Comparison of ENCODE assay signal across 21 cellular contexts in the genomic region with DNA sequence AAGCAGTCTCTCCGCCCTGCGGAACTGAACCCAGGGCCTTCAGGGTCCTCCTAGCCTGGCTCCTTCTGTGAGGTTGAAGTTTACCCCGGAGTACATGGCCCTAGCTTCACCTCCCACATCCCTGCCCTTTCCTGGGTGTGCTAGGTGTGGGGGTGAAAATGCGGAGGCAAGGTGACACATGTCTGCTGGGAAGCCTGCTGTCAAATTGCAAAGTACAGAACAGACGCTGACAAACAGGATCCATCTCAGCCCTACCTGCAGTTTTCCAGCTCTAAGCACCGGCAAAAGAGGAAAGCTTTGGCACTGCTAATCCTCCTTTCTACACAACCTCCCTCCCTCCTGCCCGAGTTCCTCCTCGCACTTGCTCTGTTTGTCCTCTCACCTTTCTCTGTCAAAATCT. TPM values are rescaled to one million over a fixed set of nuclear protein-coding genes. Genes with fewer than 3 reads are reported as not detected.
DNase-seq lines count a peak whose midpoint lies in the region; ATAC-seq and TF ChIP-seq lines count a peak whose summit lies in the region.
"Had no signal": no experiment of that assay in that cellular context is flagged by ENCODE, and none has a peak within 500 bp of the region (broad histone marks: within the 10 kb centered on the region; RNA-seq: fewer than 3 reads in every experiment).

No MANE protein-coding gene starts in this region.

- H3K9ac ChIP-seq in mammary epithelial cell (ENCODE audit: insufficient read depth, low read length) (no peak overlapping the region), endodermal cell (ENCODE audit: extremely low read depth, low read length, poor library complexity, severe bottlenecking) (no peak overlapping the region)
- H3K9ac ChIP-seq: BLaER1 had no signal

- dilution Hi-C loops in mammary epithelial cell (cut with HindIII; ENCODE audit: low sequenced_read_pairs), result no loop called here

- H3K9me3 ChIP-seq in mammary epithelial cell (replicated peaks; ENCODE audit: insufficient read depth, low read length) (no peaks in the 10 kb centered on the region), breast epithelium (no peaks in the 10 kb centered on the region), endodermal cell (ENCODE audit: control insufficient read depth, low read length) (no peaks in the 10 kb centered on the region), mucosa of descending colon (no peaks in the 10 kb centered on the region), lower lobe of right lung (no peaks in the 10 kb centered on the region), T-helper 17 cell (ENCODE audit: control insufficient read depth, low read length, poor library complexity, severe bottlenecking) (no peaks in the 10 kb centered on the region)
- H3K9me3 ChIP-seq: BLaER1, esophagus muscularis mucosa had no signal

- BruUV-seq in mammary epithelial cell (replicated peaks; lab: Mats Ljungman, UMichigan), result no TSS peak

- peak overlapping the region; percentile 56 for H3K4me2 ChIP-seq in mammary epithelial cell (ENCODE audit: insufficient read depth, low read depth, low read length)
- H3K4me2 ChIP-seq: BLaER1 had no signal

- in situ Hi-C loops in mammary epithelial cell (cut with MboI; ENCODE audit: low sequenced_read_pairs in 2 of 2), result no loop called here

- peaks cover 7% of the 10 kb centered on the region for H3K9me3 Mint-ChIP-seq in endodermal cell

- H3K27ac ChIP-seq in mammary epithelial cell (ENCODE audit: insufficient read depth, low read depth, low read length) (no peak overlapping the region), breast epithelium (no peak overlapping the region), endodermal cell (ENCODE audit: low read depth, low read length) (no peak overlapping the region), lower lobe of right lung (no peak overlapping the region)
- H3K27ac ChIP-seq: BLaER1, esophagus muscularis mucosa had no signal

- H3K4me3 ChIP-seq in mammary epithelial cell (replicated peaks in 1 of 3; ENCODE audit: insufficient read depth in 1 of 3, low read depth in 2 of 3, low read length in 3 of 3) (no peak overlapping the region), breast epithelium (no peak overlapping the region), endodermal cell (ENCODE audit: low read length) (peak overlapping the region; percentile 0), mucosa of descending colon (no peak overlapping the region), lower lobe of right lung (no peak overlapping the region)
- H3K4me3 ChIP-seq: BLaER1, esophagus muscularis mucosa had no signal

- H3K27me3 Mint-ChIP-seq in endodermal cell (ENCODE audit: insufficient read depth) (peaks cover 58% of the 10 kb centered on the region), T-helper 17 cell (peaks cover 15% of the 10 kb centered on the region)

- no peak overlapping the region for H3K27ac Mint-ChIP-seq in endodermal cell
- H3K27ac Mint-ChIP-seq in T-helper 17 cell, result no peak overlapping the region

- intact Hi-C loops in mammary epithelial cell (cut with micrococcal nuclease), result no loop called here
- intact Hi-C loops in breast epithelium (cut with DNase I; ENCODE audit: low total_unique reads), result no loop called here
- intact Hi-C loops in mucosa of descending colon (cut with DNase I, micrococcal nuclease), result loop anchor here in 1 of 2 donors (10.0 kb wide), 1 partner anchor 46 kb away; no protein-coding TSS in a partner anchor
- intact Hi-C loops in lower lobe of right lung (cut with DNase I), result no loop called here

- no peaks in the 10 kb centered on the region for H3K27me3 ChIP-seq in mammary epithelial cell (ENCODE audit: insufficient read depth, low read length)
- H3K27me3 ChIP-seq in breast epithelium, result peaks cover 0 to 5% of the 10 kb centered on the region in 2 donors
- peaks cover 16% of the 10 kb centered on the region for H3K27me3 ChIP-seq in endodermal cell (ENCODE audit: control insufficient read depth, insufficient read depth, low read length, poor library complexity, severe bottlenecking)
- H3K27me3 ChIP-seq in lower lobe of right lung (ENCODE audit: low read depth), result peaks cover 4% of the 10 kb centered on the region
- H3K27me3 ChIP-seq: BLaER1 had no signal

- H3K4me1 Mint-ChIP-seq in endodermal cell (peaks cover 54% of the 10 kb centered on the region), T-helper 17 cell (peaks cover 4% of the 10 kb centered on the region)

- H2AFZ ChIP-seq in mammary epithelial cell (ENCODE audit: low read depth, low read length), result peak overlapping the region; percentile 25

- no peak for TF ChIP-seq CTCF in mammary epithelial cell (conservative IDR thresholded peaks at IDR 0.05 in 1 of 2, IDR thresholded peaks at IDR 0.05 in 1 of 2; ENCODE audit: extremely low read depth in 1 of 2, insufficient read depth in 1 of 2, low read depth in 1 of 2, low read length in 2 of 2)
- TF ChIP-seq CTCF in breast epithelium (IDR thresholded peaks at IDR 0.05), result no peak
- TF ChIP-seq CTCF in endodermal cell (conservative IDR thresholded peaks at IDR 0.05), result no peak
- TF ChIP-seq CTCF in mucosa of descending colon (IDR thresholded peaks at IDR 0.05), result no peak
- no peak for TF ChIP-seq CTCF in lower lobe of right lung (IDR thresholded peaks at IDR 0.05)

- ATAC-seq in mucosa of descending colon (peak; percentile 89), lower lobe of right lung (no peak), T-helper 17 cell (no peak)

- TF ChIP-seq POLR2A in breast epithelium (IDR thresholded peaks at IDR 0.05), result no peak

- H3K36me3 Mint-ChIP-seq in endodermal cell (ENCODE audit: low read depth), result peaks cover 16% of the 10 kb centered on the region
- peaks cover 3% of the 10 kb centered on the region for H3K36me3 Mint-ChIP-seq in T-helper 17 cell (ENCODE audit: low read depth)

- no peaks in the 10 kb centered on the region for H4K20me1 ChIP-seq in mammary epithelial cell (ENCODE audit: insufficient read depth, low read length)
- H4K20me1 ChIP-seq: BLaER1 had no signal

- no peak for DNase-seq in mammary epithelial cell
- DNase-seq in breast epithelium (ENCODE audit: low spot score in 2 of 2), result no peak
- DNase-seq in endodermal cell, result no peak
- no peak for DNase-seq in mucosa of descending colon
- no peak for DNase-seq in lower lobe of right lung
- no peak for DNase-seq in T-helper 17 cell
- no peak for DNase-seq in NCI-H1105 treated with DMSO at 0.1 percent for 48 hours (lab: John Stamatoyannopoulos, UW)
- DNase-seq in activated CD4-positive, alpha-beta T cell treated with anti-CD3 and anti-CD28 coated beads for 4 hours, result no peak
- DNase-seq: activated CD4-positive, alpha-beta T cell treated with anti-CD3 and anti-CD28 coated beads, Interleukin-2, amount 50 U/mL, for 4 hours; activated CD8-positive, alpha-beta memory T cell treated with anti-CD3 and anti-CD28 coated beads, Interleukin-2, amount 50 U/mL, for 48 hours; activated effector memory CD4-positive, alpha-beta T cell treated with Interleukin-2 at 50 U/mL for 16 hours; Calu3; midbrain; NCI-H2081 treated with DMSO at 0.1 percent for 48 hours; NCI-H526; retina; Right ventricle myocardium superior; stimulated activated CD4-positive, alpha-beta T cell treated with anti-CD3 and anti-CD28 coated beads, Interleukin-4, amount 100 ng/mL, for 24 hours had no signal

- H3K36me3 ChIP-seq in mammary epithelial cell (ENCODE audit: insufficient read depth, low read length) (peaks cover under 1% of the 10 kb centered on the region), breast epithelium (no peaks in the 10 kb centered on the region), endodermal cell (ENCODE audit: control insufficient read depth, insufficient read depth, low read length) (peaks cover 16% of the 10 kb centered on the region), mucosa of descending colon (ENCODE audit: low read depth) (no peaks in the 10 kb centered on the region), lower lobe of right lung (peaks cover 16% of the 10 kb centered on the region)

- H3K4me3 Mint-ChIP-seq in endodermal cell (no peak overlapping the region), T-helper 17 cell (no peak overlapping the region)

- CTCF ChIA-PET in mammary epithelial cell (lab: Charles Lee; ENCODE audit: low non-redundant PET), result no interaction called here

- H3K4me1 ChIP-seq in mammary epithelial cell (ENCODE audit: insufficient read depth, low read length) (no peaks in the 10 kb centered on the region), breast epithelium (no peaks in the 10 kb centered on the region), endodermal cell (ENCODE audit: control insufficient read depth, insufficient read depth, low read length) (peaks cover 4% of the 10 kb centered on the region), mucosa of descending colon (ENCODE audit: low read depth) (no peaks in the 10 kb centered on the region), lower lobe of right lung (no peaks in the 10 kb centered on the region)
- H3K4me1 ChIP-seq: BLaER1, esophagus muscularis mucosa had no signal

- no peaks in the 10 kb centered on the region for H3K79me2 ChIP-seq in mammary epithelial cell (ENCODE audit: insufficient read depth, low read length)

- WGBS in mammary epithelial cell (ENCODE audit: low coverage, missing lambda C conversion rate), result 29% methylated on average over 8 of the region's 8 CpGs
- WGBS in endodermal cell (ENCODE audit: insufficient coverage in 1 of 2, insufficient read length in 1 of 2), 2 experiments, result 57 to 83% methylated on average over 4 to 8 of the region's 8 CpGs

RNA-seq across cellular contexts. Expression of a gene that starts 14.5 kb away (rescaled TPM):
- total RNA-seq in mammary epithelial cell, result under 1 TPM in 1 of 2 donors, not detected in 1; 0.33 TPM
- not detected for polyA plus RNA-seq in mammary epithelial cell
- not detected for polyA minus RNA-seq in mammary epithelial cell
- total RNA-seq in breast epithelium, result 1 to 10 TPM in 1 of 3 donors, not detected in 2; 1.3 TPM
- total RNA-seq in endodermal cell, result not detected
- polyA plus RNA-seq in endodermal cell (2013, experiment 1 of 2), result not detected
- polyA plus RNA-seq in endodermal cell (2013, experiment 2 of 2), result not detected
- total RNA-seq in mucosa of descending colon, result 100 to 1,000 TPM; 231 to 725 (median 467) TPM
- not detected for total RNA-seq in lower lobe of right lung
- total RNA-seq in T-helper 17 cell, result not detected
- total RNA-seq: A673, Calu3, esophagus muscularis mucosa, Right ventricle myocardium superior had no signal

RNA-seq across cellular contexts. Expression of a gene that starts 19.8 kb away (rescaled TPM):
- 100 to 1,000 TPM; 165 to 199 TPM for total RNA-seq in mammary epithelial cell
- 147 TPM for polyA plus RNA-seq in mammary epithelial cell
- 102 TPM for polyA minus RNA-seq in mammary epithelial cell
- 100 to 1,000 TPM; 118 to 161 (median 133) TPM for total RNA-seq in breast epithelium
- 10 to 100 TPM; 84.5 to 85.8 TPM for total RNA-seq in endodermal cell
- 98.4 TPM for polyA plus RNA-seq in endodermal cell (2013, experiment 1 of 2)
- 85.6 TPM for polyA plus RNA-seq in endodermal cell (2013, experiment 2 of 2)
- total RNA-seq in mucosa of descending colon, result 100 to 1,000 TPM; 216 to 279 (median 271) TPM
- total RNA-seq in lower lobe of right lung, result 109 TPM
- total RNA-seq in T-helper 17 cell, result 10 to 100 TPM; 72.6 to 72.9 TPM

RNA-seq across cellular contexts. Expression of a gene that starts 35.3 kb away (rescaled TPM):
- total RNA-seq in mammary epithelial cell (10 to 100 TPM in 1 of 2 donors, 1 to 10 TPM in 1; 8.8 to 27.4 TPM), breast epithelium (under 1 TPM; 0.15 to 0.66 (median 0.16) TPM), endodermal cell (1 to 10 TPM in 1 of 2 donors, under 1 TPM in 1; 0.77 to 4.1 TPM), mucosa of descending colon (100 to 1,000 TPM in 2 of 3 donors, 10 to 100 TPM in 1; 39.6 to 169 (median 114) TPM), lower lobe of right lung (0.24 TPM), T-helper 17 cell (under 1 TPM; 0.12 to 0.73 TPM)
- 8.8 TPM for polyA plus RNA-seq in mammary epithelial cell
- 9.9 TPM for polyA minus RNA-seq in mammary epithelial cell
- 1.7 TPM for polyA plus RNA-seq in endodermal cell (2013, experiment 1 of 2)
- polyA plus RNA-seq in endodermal cell (2013, experiment 2 of 2), result 1.8 TPM
- total RNA-seq: A673, Calu3 had no signal

Comparison
In these comparisons a context has a peak if more than half of its experiments do, and no peak if none do; other contexts are left out.
1. RNA of a gene that starts 14.5 kb away (total RNA-seq): 231 to 725 TPM in mucosa of descending colon; 0.33 TPM in mammary epithelial cell, 1.3 TPM in breast epithelium, not detected in endodermal cell, not detected in lower lobe of right lung (single experiment) and not detected in T-helper 17 cell; every median in the first group is over 100 times any median in the second.